ENCODE assay signal across 8 cellular contexts in the genomic region with DNA sequence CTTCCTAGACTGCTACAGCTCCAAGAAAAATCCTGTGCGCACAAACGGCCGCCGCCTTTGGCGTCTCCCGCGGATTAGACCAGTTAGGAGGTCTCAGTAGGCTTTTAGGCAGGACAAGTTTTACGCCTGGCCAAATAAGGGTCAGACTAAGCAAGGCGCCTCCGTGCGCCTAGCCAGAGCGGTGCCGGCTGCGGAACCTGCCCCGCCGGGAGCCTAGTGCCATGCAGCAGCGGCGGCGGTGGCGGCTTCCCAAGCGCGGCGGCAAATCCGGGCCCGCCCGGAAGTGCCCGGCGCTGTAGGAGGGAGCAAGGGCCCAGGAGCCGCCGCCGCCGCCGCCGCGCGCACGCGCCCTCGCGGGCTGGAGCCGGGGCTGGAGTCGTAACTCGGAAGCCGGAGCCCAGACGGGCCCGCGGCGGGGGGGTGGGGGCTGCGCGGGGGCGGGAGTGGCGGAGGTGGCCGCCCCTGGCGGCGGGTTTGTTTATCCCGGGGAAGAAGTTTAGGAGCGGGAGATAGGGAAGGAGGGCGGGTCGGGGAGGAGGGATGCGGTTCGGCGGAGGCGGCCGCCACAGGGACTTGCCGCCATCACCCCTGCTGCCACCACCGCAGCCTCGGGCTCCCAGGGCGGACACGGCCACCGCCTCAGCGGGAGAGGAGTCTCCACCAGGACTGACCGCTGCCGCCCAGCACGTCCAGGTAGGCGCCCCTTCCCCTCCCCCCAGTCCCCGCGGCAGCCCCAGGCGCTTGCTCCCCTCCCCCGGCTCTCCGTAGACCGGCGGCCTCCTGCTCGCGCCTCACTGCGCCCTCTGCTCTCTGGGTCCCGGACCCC. TPM values are rescaled to one million over a fixed set of nuclear protein-coding genes. Genes with fewer than 3 reads are reported as not detected.
DNase-seq lines count a peak whose midpoint lies in the region; ATAC-seq, FAIRE-seq and TF ChIP-seq lines count a peak whose summit lies in the region.

Gene SPOPL, plus strand, starts transcription at position 344 of the 826 bp plus-strand sequence. CDS start 48,447 bp downstream, outside the sequence.

- ATAC-seq in GM18868 (IDR thresholded peaks at IDR 0.05; ENCODE audit: unreplicated experiment) (peak; percentile 71), HG03103 (IDR thresholded peaks at IDR 0.05; ENCODE audit: low read depth, unreplicated experiment) (peak; percentile 57), WTC11 (peak; percentile 85)

- CTCF ChIA-PET in AG04450 (lab: Charles Lee) = interaction anchor here (0.6 to 0.9 kb wide), 3 partner anchors 14 to 326 kb away, joined by 3 to 4 read pairs (median 3); no protein-coding TSS in a partner anchor
- CTCF ChIA-PET in WTC11 (lab: Charles Lee) = interaction anchor here (1.0 kb wide), 1 partner anchor 148 kb away, joined by 4 read pairs; no protein-coding TSS in a partner anchor

- H3K36me3 Mint-ChIP-seq in WTC11 = no peaks in the 10 kb centered on the region

- peak within 1 kb of the TSS; percentile 86 for H3K4me3 ChIP-seq in AG04450 (ENCODE audit: low read depth, low read length)
- peak within 1 kb of the TSS; percentile 93 for H3K4me3 ChIP-seq in bronchial epithelial cell (ENCODE audit: low read depth, low read length)

- POLR2A ChIA-PET in AG04450 (lab: Yijun Ruan, JAX) (interaction anchor here (1.1 kb wide), 1 partner anchor 58 kb away, joined by 3 read pairs; no protein-coding TSS in a partner anchor), WTC11 (lab: Charles Lee) (interaction anchor here (1.0 kb wide), 1 partner anchor 12 kb away, joined by 3 read pairs; no protein-coding TSS in a partner anchor)

- peaks cover 39% of the 10 kb centered on the region for H3K4me1 Mint-ChIP-seq in WTC11

- no peaks in the 10 kb centered on the region for H3K27me3 Mint-ChIP-seq in WTC11 (ENCODE audit: low read depth)

- peak within 1 kb of the TSS; percentile 95 for H3K4me3 Mint-ChIP-seq in WTC11

- no peaks in the 10 kb centered on the region for H3K36me3 ChIP-seq in bronchial epithelial cell (ENCODE audit: control insufficient read depth, insufficient read depth, low read length)

- H3K27ac Mint-ChIP-seq in WTC11 = peak within 1 kb of the TSS; percentile 95

- no peak for FAIRE-seq in bronchial epithelial cell (lab: Jason Lieb, UNC)

- no peaks in the 10 kb centered on the region for H3K9me3 ChIP-seq in AG04450 (ENCODE audit: control insufficient read depth, insufficient read depth, low read length)

- DNase-seq in AG04450 (ENCODE audit: low read depth, low spot score) (peak; percentile 38), NCI-H2196 (lab: John Stamatoyannopoulos, UW; ENCODE audit: unreplicated experiment) (peak; percentile 86), WTC11 (ENCODE audit: low spot score) (peak; percentile 92), bronchial epithelial cell (ENCODE audit: low read depth) (peak; percentile 64), inferior parietal cortex (ENCODE audit: extremely low spot score) (peak; percentile 81)
- peak; percentile 76 for DNase-seq in stimulated activated CD4-positive, alpha-beta T cell treated with anti-CD3 and anti-CD28 coated beads, Interleukin-12 subunit alpha, Interleukin-12 subunit beta, amount 100 ng/mL, for 24 hours (ENCODE audit: low read depth in 2 of 2)

- H3K27me3 ChIP-seq in AG04450 (ENCODE audit: control insufficient read depth, insufficient read depth, low read length) (no peaks in the 10 kb centered on the region), bronchial epithelial cell (ENCODE audit: control insufficient read depth, insufficient read depth, low read length) (no peaks in the 10 kb centered on the region)

- TF ChIP-seq CTCF in AG04450 (IDR thresholded peaks at IDR 0.05; ENCODE audit: low read depth, low read length) (no peak), WTC11 (IDR thresholded peaks at IDR 0.05) (no peak), bronchial epithelial cell (IDR thresholded peaks at IDR 0.05; ENCODE audit: insufficient read depth, low read length, severe bottlenecking) (peak; percentile 18)

- no peaks in the 10 kb centered on the region for H3K9me3 Mint-ChIP-seq in WTC11

- H3K27ac ChIP-seq in AG04450 (ENCODE audit: low read depth, low read length) = peak within 1 kb of the TSS; percentile 84

TF ChIP-seq in WTC11, 78 proteins besides CTCF, POLR2A, EP300 and RAD21 (continues in another document):
- TF ChIP-seq ZNF232 (CRISPR knock-in tag; IDR thresholded peaks at IDR 0.05) (peak; percentile 52; the same call in 1 of the 2 replicates), ETV6 (CRISPR knock-in tag; IDR thresholded peaks at IDR 0.05) (0 out of 2 replicates have a peak, but pooled peaks have one; percentile 62), FOXP4 (CRISPR knock-in tag; IDR thresholded peaks at IDR 0.05) (no peak), AR (CRISPR knock-in tag; IDR thresholded peaks at IDR 0.05) (no peak), FOXP1 (CRISPR knock-in tag; IDR thresholded peaks at IDR 0.05; ENCODE audit: borderline replicate concordance) (0 out of 2 replicates have a peak, but pooled peaks have one; percentile 34), ZBTB43 (CRISPR knock-in tag; IDR thresholded peaks at IDR 0.05) (peak; percentile 59; the same call in 1 of the 2 replicates)
- TF ChIP-seq, protein P1, sequence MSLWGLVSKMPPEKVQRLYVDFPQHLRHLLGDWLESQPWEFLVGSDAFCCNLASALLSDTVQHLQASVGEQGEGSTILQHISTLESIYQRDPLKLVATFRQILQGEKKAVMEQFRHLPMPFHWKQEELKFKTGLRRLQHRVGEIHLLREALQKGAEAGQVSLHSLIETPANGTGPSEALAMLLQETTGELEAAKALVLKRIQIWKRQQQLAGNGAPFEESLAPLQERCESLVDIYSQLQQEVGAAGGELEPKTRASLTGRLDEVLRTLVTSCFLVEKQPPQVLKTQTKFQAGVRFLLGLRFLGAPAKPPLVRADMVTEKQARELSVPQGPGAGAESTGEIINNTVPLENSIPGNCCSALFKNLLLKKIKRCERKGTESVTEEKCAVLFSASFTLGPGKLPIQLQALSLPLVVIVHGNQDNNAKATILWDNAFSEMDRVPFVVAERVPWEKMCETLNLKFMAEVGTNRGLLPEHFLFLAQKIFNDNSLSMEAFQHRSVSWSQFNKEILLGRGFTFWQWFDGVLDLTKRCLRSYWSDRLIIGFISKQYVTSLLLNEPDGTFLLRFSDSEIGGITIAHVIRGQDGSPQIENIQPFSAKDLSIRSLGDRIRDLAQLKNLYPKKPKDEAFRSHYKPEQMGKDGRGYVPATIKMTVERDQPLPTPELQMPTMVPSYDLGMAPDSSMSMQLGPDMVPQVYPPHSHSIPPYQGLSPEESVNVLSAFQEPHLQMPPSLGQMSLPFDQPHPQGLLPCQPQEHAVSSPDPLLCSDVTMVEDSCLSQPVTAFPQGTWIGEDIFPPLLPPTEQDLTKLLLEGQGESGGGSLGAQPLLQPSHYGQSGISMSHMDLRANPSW (CRISPR knock-in tag; conservative IDR thresholded peaks at IDR 0.05; ENCODE audit: low read depth) = no peak

RNA-seq across cellular contexts. Expression of gene SPOPL, which starts in this region (rescaled TPM):
- 10.1 and 13.1 TPM in 2 replicates for polyA plus RNA-seq in AG04450 (2011; rRNA removed)
- 8.2 and 13.6 TPM in 2 replicates for polyA minus RNA-seq in AG04450 (2011; rRNA and poly(A)+ RNA removed)
- total RNA-seq in WTC11 (2021) = 10.3 to 13.3 TPM (median 11.4 TPM) in 3 replicates
- total RNA-seq in bronchial epithelial cell = 31.6 and 34.8 TPM in 2 replicates

Comparison
In these comparisons a context has a peak if more than half of its experiments do, and no peak if none do; other contexts are left out.
1. Peak in every context shown above with its lines: DNase-seq, ATAC-seq, H3K4me3 ChIP-seq and H3K27ac ChIP-seq.
2. DNase-seq: peak in every context shown above with its lines; median percentile 92 in WTC11; 86 in NCI-H2196; 81 in inferior parietal cortex; 76 in stimulated activated CD4-positive, alpha-beta T cell treated with anti-CD3 and anti-CD28 coated beads, Interleukin-12 subunit alpha, Interleukin-12 subunit beta, amount 100 ng/mL, for 24 hours; 64 in bronchial epithelial cell; 38 in AG04450.